35 cellular contexts compared by ENCODE assay signal in the genomic region with DNA sequence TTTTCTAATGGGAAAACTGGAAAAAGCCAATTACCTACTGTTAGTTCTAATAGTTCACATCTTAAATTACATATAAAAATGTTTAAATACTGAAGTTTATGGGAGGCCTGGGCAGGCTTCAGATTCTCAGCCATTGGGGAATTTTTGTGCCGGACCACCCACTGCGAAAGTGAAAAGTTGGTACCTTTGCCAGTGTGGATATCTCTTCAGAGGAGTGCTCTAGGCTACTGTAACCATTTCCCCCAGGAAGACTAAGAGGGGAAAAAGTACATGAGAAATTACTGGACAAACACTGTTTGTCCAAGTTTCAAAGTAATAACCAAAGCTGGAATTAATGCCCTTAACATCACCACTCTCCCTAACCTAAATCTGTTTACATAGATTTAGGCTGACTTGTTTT. TPM values are rescaled to one million over a fixed set of nuclear protein-coding genes. Genes with fewer than 3 reads are reported as not detected.
"Had no signal": no experiment of that assay in that cellular context is flagged by ENCODE, and none has a peak within 500 bp of the region (broad histone marks: within the 10 kb centered on the region; RNA-seq: fewer than 3 reads in every experiment).

No MANE protein-coding gene starts in this region.

- H3K4me3 ChIP-seq: adrenal gland, ascending aorta, body of pancreas, breast epithelium, cardiac muscle cell had no signal

- H3K27me3 ChIP-seq: adrenal gland, ascending aorta, body of pancreas, brain microvascular endothelial cell, breast epithelium, cardiac muscle cell had no signal

- H3K27ac ChIP-seq: adrenal gland, ascending aorta, body of pancreas, brain microvascular endothelial cell, breast epithelium, cardiac muscle cell had no signal

- H3K9me3 ChIP-seq: adrenal gland, body of pancreas had no signal

- H3K4me1 ChIP-seq: adrenal gland, ascending aorta, body of pancreas, breast epithelium had no signal

- FAIRE-seq: astrocyte, bronchial epithelial cell had no signal

- H3K36me3 ChIP-seq: adrenal gland, ascending aorta, brain microvascular endothelial cell, breast epithelium, cardiac muscle cell had no signal

- DNase-seq: activated effector memory CD4-positive, alpha-beta T cell treated with anti-CD3 and anti-CD28 coated beads, Interleukin-2, amount 50 U/mL, for 16 hours; activated effector memory CD4-positive, alpha-beta T cell treated with Interleukin-2 at 50 U/mL for 16 hours; activated gamma-delta T cell; activated gamma-delta T cell treated with Interleukin-2 at 50 U/mL for 16 hours; activated naive CD4-positive, alpha-beta T cell; activated naive CD4-positive, alpha-beta T cell treated with anti-CD3 and anti-CD28 coated beads for 36 hours; activated naive CD4-positive, alpha-beta T cell treated with anti-CD3 and anti-CD28 coated beads, Interleukin-2, amount 10 ng/mL, durations not matched to agents 7 days and 5 days; activated naive CD4-positive, alpha-beta T cell treated with anti-CD3 and anti-CD28 coated beads, Interleukin-2, amount 50 U/mL, for 16 hours; activated naive CD4-positive, alpha-beta T cell treated with Interleukin-2 at 50 U/mL for 16 hours; activated naive CD8-positive, alpha-beta T cell treated with anti-CD3 and anti-CD28 coated beads for 36 hours; activated naive CD8-positive, alpha-beta T cell treated with anti-CD3 and anti-CD28 coated beads, Interleukin-2, amount 10 ng/mL, durations not matched to agents 7 days and 5 days; activated naive CD8-positive, alpha-beta T cell treated with anti-CD3 and anti-CD28 coated beads, Interleukin-2, amount 50 U/mL, for 24 hours; activated T-cell treated with anti-CD3 and anti-CD28 coated beads, Interleukin-2, amount 50 U/mL, for 24 hours; activated T-cell treated with anti-CD3 and anti-CD28 coated beads, Interleukin-2, amount 50 U/mL, for 4 hours; activated T-cell treated with anti-CD3 and anti-CD28 coated beads, Interleukin-2, amount 50 U/mL, for 48 hours; activated T-cell treated with anti-CD3 and anti-CD28 coated beads, Interleukin-2, amount 50 U/mL, for 72 hours; adrenal gland; amniotic stem cell; amygdala; anterior cingulate cortex; aorta; body of pancreas; brain microvascular endothelial cell; caudate nucleus; central memory CD4-positive, alpha-beta T cell; cerebellar nuclear complex had no signal

RNA-seq across cellular contexts. Expression of gene PITX2, which starts 20.8 kb away (rescaled TPM):
- total RNA-seq: activated naive CD4-positive, alpha-beta T cell treated with anti-CD3 and anti-CD28 coated beads for 36 hours; activated naive CD4-positive, alpha-beta T cell treated with anti-CD3 and anti-CD28 coated beads, Interleukin-2, amount 50 U/mL, for 72 hours; activated naive CD8-positive, alpha-beta T cell treated with anti-CD3 and anti-CD28 coated beads for 36 hours; activated naive CD8-positive, alpha-beta T cell treated with anti-CD3 and anti-CD28 coated beads, Interleukin-2, amount 10 ng/mL, durations not matched to agents 7 days and 5 days; activated T-cell treated with anti-CD3 and anti-CD28 coated beads, Interleukin-2, amount 50 U/mL, for 4 hours; activated T-helper 1 cell treated with anti-CD3 and anti-CD28 coated beads, Interleukin-12 subunit alpha, Interleukin-12 subunit beta, Interleukin-2, Interleukin-4 antibody, amounts not matched to agents 30 ng/mL and 10 ng/mL and 1 ng/mL, durations not matched to agents 14 hours and 24 hours and 36 hours; activated T-helper 2 cell treated with anti-CD3 and anti-CD28 coated beads, Interferon-gamma antibody, Interleukin-2, Interleukin-4, amounts not matched to agents 10 μg/mL and 5 μg/mL and 100 μg/mL, durations not matched to agents 14 hours and 24 hours and 36 hours; adrenal gland; ascending aorta; body of pancreas; cerebellum had no signal
- polyA plus RNA-seq: adrenal gland had no signal
